In the genomic region with DNA sequence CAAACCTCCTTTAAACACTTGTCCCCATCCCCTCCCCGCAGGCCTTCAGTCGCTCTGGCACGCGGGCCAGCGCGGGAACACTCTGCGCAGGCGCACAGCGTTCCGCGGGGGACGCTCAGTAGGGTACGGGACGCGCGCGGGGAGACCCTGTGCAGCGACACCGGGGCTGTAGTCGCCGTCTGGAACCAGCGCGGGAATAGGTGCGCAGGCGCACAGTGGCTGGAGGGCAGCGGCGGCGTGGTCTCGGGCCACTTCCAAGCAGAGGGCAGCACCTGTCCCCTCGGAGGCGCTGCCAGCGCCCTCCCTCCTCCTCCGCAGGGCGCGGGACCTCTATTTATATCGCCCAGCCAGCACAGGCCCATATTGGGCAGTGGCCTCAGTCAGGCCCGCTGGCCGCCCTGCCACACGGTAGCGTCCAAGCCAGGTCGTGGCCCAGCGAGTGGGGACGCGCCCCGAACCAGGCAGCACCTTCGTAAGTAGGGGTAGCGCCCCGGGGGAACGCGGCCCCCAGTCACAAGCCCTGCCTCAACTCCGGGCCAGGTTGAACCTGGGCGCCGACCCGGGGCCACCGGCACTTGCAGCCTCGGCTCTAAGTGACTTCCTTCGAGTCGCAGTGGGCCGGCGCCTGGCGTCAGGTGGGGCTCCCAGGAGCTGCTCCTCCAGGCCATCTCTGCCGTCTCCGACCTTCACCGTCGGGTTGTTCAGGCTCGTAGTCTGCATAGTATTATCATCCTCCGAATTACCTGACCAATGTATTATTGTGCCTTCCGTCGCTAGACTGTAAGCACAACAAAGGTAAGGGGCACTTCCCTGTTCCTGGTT, we compare ENCODE assay signal across 10 cellular contexts. TPM values are rescaled to one million over a fixed set of nuclear protein-coding genes. Genes with fewer than 3 reads are reported as not detected.
A peak's percentile ranks its signal among the peaks of the same experiment; 100 is the strongest.
DNase-seq lines count a peak whose midpoint lies in the region; ATAC-seq and TF ChIP-seq lines count a peak whose summit lies in the region.
"Had no signal": no experiment of that assay in that cellular context is flagged by ENCODE, and none has a peak within 500 bp of the region (broad histone marks: within the 10 kb centered on the region; RNA-seq: fewer than 3 reads in every experiment).

Gene KBTBD12 (plus strand): TSS at position 118 of the 822 bp plus-strand sequence. CDS start 7,830 bp downstream, outside the sequence.

- no peak for TF ChIP-seq CTCF in mucosa of descending colon (IDR thresholded peaks at IDR 0.05)
- no peak for TF ChIP-seq CTCF in thyroid gland (IDR thresholded peaks at IDR 0.05)

- no peaks in the 10 kb centered on the region for H3K36me3 Mint-ChIP-seq in T-helper 2 cell treated with Interferon-gamma antibody and Interleukin-4, amounts not matched to agents 5 μg/mL and 100 μg/mL, for 36 hours (ENCODE audit: low read depth)

- H3K4me3 Mint-ChIP-seq in T-helper 2 cell treated with Interferon-gamma antibody and Interleukin-4, amounts not matched to agents 5 μg/mL and 100 μg/mL, for 36 hours: peak within 1 kb of the TSS; percentile 16

- no peak for DNase-seq in T-helper 2 cell treated with Interferon-gamma antibody and Interleukin-4, amounts not matched to agents 5 μg/mL and 100 μg/mL, for 36 hours (ENCODE audit: low spot score)
- no peak for DNase-seq in T-helper 2 cell
- peak; percentile 64 for DNase-seq in ecto neural progenitor cell (ENCODE audit: low spot score)
- DNase-seq in mucosa of descending colon: peak; percentile 47 to 60 (median 58)
- DNase-seq in thyroid gland: peak; percentile 20 to 24
- no peak for DNase-seq in EL

- H3K9me3 ChIP-seq in mucosa of descending colon (no peaks in the 10 kb centered on the region), thyroid gland (no peaks in the 10 kb centered on the region)

- no peak within 1 kb of the TSS for H3K27ac Mint-ChIP-seq in T-helper 2 cell treated with Interferon-gamma antibody and Interleukin-4, amounts not matched to agents 5 μg/mL and 100 μg/mL, for 36 hours

- peaks cover 2% of the 10 kb centered on the region for H3K4me1 Mint-ChIP-seq in T-helper 2 cell treated with Interferon-gamma antibody and Interleukin-4, amounts not matched to agents 5 μg/mL and 100 μg/mL, for 36 hours (ENCODE audit: low read depth)

- no peaks in the 10 kb centered on the region for H3K9me3 Mint-ChIP-seq in T-helper 2 cell treated with Interferon-gamma antibody and Interleukin-4, amounts not matched to agents 5 μg/mL and 100 μg/mL, for 36 hours

- WGBS in thyroid gland, 2 donors: 13 to 23% methylated on average over 25 to 32 of the region's 69 CpGs

- H3K4me1 ChIP-seq in mucosa of descending colon (ENCODE audit: low read depth) (peaks cover 6% of the 10 kb centered on the region), thyroid gland (peaks cover 8 to 14% of the 10 kb centered on the region in 2 donors)

- no peaks in the 10 kb centered on the region for H3K27me3 ChIP-seq in thyroid gland

- no peak for TF ChIP-seq POLR2A in thyroid gland (IDR thresholded peaks at IDR 0.05)

- H3K36me3 ChIP-seq in mucosa of descending colon (ENCODE audit: low read depth): no peaks in the 10 kb centered on the region
- H3K36me3 ChIP-seq in thyroid gland: no peaks in the 10 kb centered on the region

- H3K27me3 Mint-ChIP-seq in T-helper 2 cell treated with Interferon-gamma antibody and Interleukin-4, amounts not matched to agents 5 μg/mL and 100 μg/mL, for 36 hours (ENCODE audit: low read depth): peaks cover 49% of the 10 kb centered on the region

- no peak within 1 kb of the TSS for H3K27ac ChIP-seq in thyroid gland
- H3K27ac ChIP-seq: 22Rv1, VCaP had no signal

- ATAC-seq in mucosa of descending colon: peak; percentile 77
- no peak for ATAC-seq in GM18517 (IDR thresholded peaks at IDR 0.05; ENCODE audit: unreplicated experiment)
- no peak for ATAC-seq in GM21390 (IDR thresholded peaks at IDR 0.05; ENCODE audit: unreplicated experiment)

- intact Hi-C loops in mucosa of descending colon (cut with DNase I, micrococcal nuclease) (no loop called here), thyroid gland (cut with DNase I) (no loop called here)

- H3K4me3 ChIP-seq in mucosa of descending colon (no peak within 1 kb of the TSS), thyroid gland (replicated peaks in 1 of 3) (peak within 1 kb of the TSS in 2 of 3 donors; percentile 17 to 32)

RNA-seq across cellular contexts. Expression of gene KBTBD12, which starts in this region (rescaled TPM):
- total RNA-seq in mucosa of descending colon (1 to 10 TPM; 3.1 to 6.6 (median 5.5) TPM), thyroid gland (1 to 10 TPM in 1 of 4 donors, not detected in 3; 1.5 TPM)

Comparison
In these comparisons a context has a peak if more than half of its experiments do, and no peak if none do; other contexts are left out.
1. DNase-seq: peak in ecto neural progenitor cell (single experiment), mucosa of descending colon (3 of 3) and thyroid gland (2 of 2); none in T-helper 2 cell treated with Interferon-gamma antibody and Interleukin-4, amounts not matched to agents 5 μg/mL and 100 μg/mL, for 36 hours (single experiment), T-helper 2 cell (0 of 5) and EL (single experiment).